In genomic region chr10:101231912-101232689, GRCh38 we compare ENCODE assay signal across 33 cellular contexts. TPM values are rescaled to one million over a fixed set of nuclear protein-coding genes. Genes with fewer than 3 reads are reported as not detected.
"Had no signal": no experiment of that assay in that cellular context is flagged by ENCODE, and none has a peak within 500 bp of the region (broad histone marks: within the 10 kb centered on the region; RNA-seq: fewer than 3 reads in every experiment).

No MANE protein-coding gene starts in this region.

- H3K27ac Mint-ChIP-seq: naive thymus-derived CD4-positive, alpha-beta T cell; nephron progenitor cell; stimulated activated memory B cell treated with anti-CD40 and anti-IgM and Interleukin-4, amounts not matched to agents 10 μg/mL and 1 μg/mL and 100 μg/mL, for 72 hours; stimulated activated naive CD8-positive, alpha-beta T cell treated with anti-CD3 and anti-CD28 coated beads, Interleukin-15, Interleukin-2, amounts not matched to agents 100 ng/mL and 50 ng/mL, for 24 hours had no signal

- H3K79me2 ChIP-seq: hepatocyte had no signal

- H3K4me3 Mint-ChIP-seq: naive thymus-derived CD4-positive, alpha-beta T cell; stimulated activated memory B cell treated with anti-CD40 and anti-IgM and Interleukin-4, amounts not matched to agents 10 μg/mL and 1 μg/mL and 100 μg/mL, for 72 hours; stimulated activated naive CD8-positive, alpha-beta T cell treated with anti-CD3 and anti-CD28 coated beads, Interleukin-15, Interleukin-2, amounts not matched to agents 100 ng/mL and 50 ng/mL, for 24 hours had no signal

- H3K4me3 ChIP-seq: dorsolateral prefrontal cortex, gastroesophageal sphincter, heart left ventricle, hepatocyte, left lung, ovary, sigmoid colon, skin epidermis, spleen, suprapubic skin, transverse colon, vagina had no signal

- DNase-seq: dorsolateral prefrontal cortex; effector CD4-positive, alpha-beta T cell; foreskin fibroblast; heart left ventricle; left cardiac atrium; left lung; mesendoderm; midbrain; naive thymus-derived CD4-positive, alpha-beta T cell; nephron progenitor cell; nucleus accumbens; ovary; sigmoid colon; spleen; stimulated activated CD4-positive, alpha-beta T cell treated with anti-CD3 and anti-CD28 coated beads, Interleukin-4, amount 100 ng/mL, for 4 hours; transverse colon had no signal

- ATAC-seq: esophagus mucosa; gastroesophageal sphincter; heart left ventricle; left cardiac atrium; left lung; naive thymus-derived CD4-positive, alpha-beta T cell; stimulated activated memory B cell treated with anti-CD40 and anti-IgM and Interleukin-4, amounts not matched to agents 10 μg/mL and 1 μg/mL and 100 μg/mL, for 72 hours had no signal

- H3K4me2 ChIP-seq: hepatocyte had no signal

- H3K27ac ChIP-seq: dorsolateral prefrontal cortex, epithelial cell of prostate, gastroesophageal sphincter, heart left ventricle, hepatocyte, left lung, ovary, sigmoid colon, skin epidermis, spleen, suprapubic skin, transverse colon, vagina had no signal

- H3K36me3 ChIP-seq: gastroesophageal sphincter, heart left ventricle, left lung, ovary, sigmoid colon, spleen, suprapubic skin, transverse colon, vagina had no signal

- H3K9me3 Mint-ChIP-seq: nephron progenitor cell; stimulated activated naive CD8-positive, alpha-beta T cell treated with anti-CD3 and anti-CD28 coated beads, Interleukin-15, Interleukin-2, amounts not matched to agents 100 ng/mL and 50 ng/mL, for 24 hours had no signal

- FAIRE-seq: colon, islet of Langerhans had no signal

- H3K9me3 ChIP-seq: heart left ventricle, left lung, sigmoid colon, spleen, suprapubic skin, transverse colon, vagina had no signal

- H3K36me3 Mint-ChIP-seq: naive thymus-derived CD4-positive, alpha-beta T cell; stimulated activated memory B cell treated with anti-CD40 and anti-IgM and Interleukin-4, amounts not matched to agents 10 μg/mL and 1 μg/mL and 100 μg/mL, for 72 hours had no signal

- H2AFZ ChIP-seq: hepatocyte had no signal

RNA-seq across cellular contexts. Expression of gene LBX1, which starts 2.8 kb away (rescaled TPM):
- total RNA-seq: esophagus mucosa; gastroesophageal sphincter; hepatocyte; kidney epithelial cell; left cardiac atrium; lower leg skin; lung microvascular endothelial cell; mucosa of gallbladder; naive thymus-derived CD4-positive, alpha-beta T cell; ovary; pulmonary artery endothelial cell; sigmoid colon; spleen; suprapubic skin; transverse colon; ureter; vagina had no signal
- polyA plus RNA-seq: heart left ventricle; hepatocyte; naive thymus-derived CD4-positive, alpha-beta T cell; ovary; sigmoid colon; spleen had no signal
